ENCODE assay signal across 17 cellular contexts in the genomic region with DNA sequence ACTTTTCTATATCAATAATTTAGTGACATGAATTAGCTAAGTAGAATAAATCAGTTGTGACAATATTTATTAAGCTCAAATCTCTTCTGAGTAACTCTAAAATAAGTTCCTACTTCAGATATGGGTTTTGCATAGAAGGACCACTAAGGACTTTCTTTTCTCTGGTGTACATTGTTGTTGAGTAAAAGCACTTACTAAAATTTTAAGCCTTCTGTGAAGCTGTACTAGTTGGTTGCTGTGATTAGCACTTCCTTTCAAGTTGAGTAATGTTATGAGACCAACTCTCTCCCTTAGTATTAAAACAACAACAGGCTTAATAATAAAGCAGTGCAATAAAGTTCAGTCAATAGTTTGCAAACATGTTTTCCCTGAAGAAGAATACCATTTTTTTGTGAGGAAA.
DNase-seq lines count a peak whose midpoint lies in the region; ATAC-seq and TF ChIP-seq lines count a peak whose summit lies in the region.
"Had no signal": no experiment of that assay in that cellular context is flagged by ENCODE, and none has a peak within 500 bp of the region (broad histone marks: within the 10 kb centered on the region; RNA-seq: fewer than 3 reads in every experiment).

No MANE protein-coding gene starts in this region.

- no peak for TF ChIP-seq EP300 in upper lobe of left lung (IDR thresholded peaks at IDR 0.05)

- no peaks in the 10 kb centered on the region for H3K4me1 Mint-ChIP-seq in HFFc6 (ENCODE audit: low read depth)

- H3K4me3 ChIP-seq in SK-N-MC (peak overlapping the region; percentile 69), upper lobe of left lung (no peak overlapping the region)
- H3K4me3 ChIP-seq: right lobe of liver had no signal

- no peaks in the 10 kb centered on the region for H3K36me3 Mint-ChIP-seq in HFFc6 (ENCODE audit: low read depth)
- H3K36me3 Mint-ChIP-seq: CD8-positive, alpha-beta T cell; naive thymus-derived CD8-positive, alpha-beta T cell had no signal

- ATAC-seq in GM19025 (IDR thresholded peaks at IDR 0.05; ENCODE audit: low read depth, unreplicated experiment): peak; percentile 60
- ATAC-seq in GM21737 (IDR thresholded peaks at IDR 0.05; ENCODE audit: unreplicated experiment): peak; percentile 55
- ATAC-seq in HG03097 (IDR thresholded peaks at IDR 0.05; ENCODE audit: low FRiP score, unreplicated experiment): peak; percentile 62
- ATAC-seq in upper lobe of left lung (ENCODE audit: low FRiP score in 2 of 2): no peak
- ATAC-seq: CD8-positive, alpha-beta T cell; naive thymus-derived CD8-positive, alpha-beta T cell; right lobe of liver had no signal

- DNase-seq in SK-N-MC (ENCODE audit: low read depth, low spot score) (no peak), HFFc6 (no peak), upper lobe of left lung (no peak), substantia nigra (lab: John Stamatoyannopoulos, UW) (no peak)
- DNase-seq: activated B cell treated with CpG ODN at 0.5 μM for 24 hours; activated T-cell treated with anti-CD3 and anti-CD28 coated beads, Interleukin-2, amount 50 U/mL, for 48 hours; CD8-positive, alpha-beta T cell; effector memory CD4-positive, alpha-beta T cell; GOT3; IMR-90; naive thymus-derived CD8-positive, alpha-beta T cell; NCI-H82; right lobe of liver; SK-N-SH had no signal

- peaks cover 32% of the 10 kb centered on the region for H3K9me3 Mint-ChIP-seq in HFFc6
- H3K9me3 Mint-ChIP-seq: activated B cell treated with CpG ODN at 0.5 μM for 24 hours had no signal

- H3K27me3 ChIP-seq in upper lobe of left lung: no peaks in the 10 kb centered on the region
- H3K27me3 ChIP-seq: right lobe of liver had no signal

- H3K9me3 ChIP-seq in SK-N-MC (ENCODE audit: low read depth, low read length) (no peaks in the 10 kb centered on the region), upper lobe of left lung (no peaks in the 10 kb centered on the region)
- H3K9me3 ChIP-seq: right lobe of liver, SK-N-SH had no signal

- no peaks in the 10 kb centered on the region for H3K4me1 ChIP-seq in upper lobe of left lung
- H3K4me1 ChIP-seq: right lobe of liver had no signal

- no peak overlapping the region for H3K27ac Mint-ChIP-seq in HFFc6
- H3K27ac Mint-ChIP-seq: activated B cell treated with CpG ODN at 0.5 μM for 24 hours; CD8-positive, alpha-beta T cell; naive thymus-derived CD8-positive, alpha-beta T cell had no signal

- H3K4me3 Mint-ChIP-seq in HFFc6: no peak overlapping the region
- H3K4me3 Mint-ChIP-seq: CD8-positive, alpha-beta T cell; naive thymus-derived CD8-positive, alpha-beta T cell had no signal

- H3K9ac ChIP-seq in SK-N-MC (ENCODE audit: insufficient read length): peak overlapping the region; percentile 69
- H3K9ac ChIP-seq: SK-N-SH had no signal

- TF ChIP-seq POLR2A in upper lobe of left lung (IDR thresholded peaks at IDR 0.05): no peak

- TF ChIP-seq CTCF in HFFc6 (IDR thresholded peaks at IDR 0.05) (no peak), upper lobe of left lung (IDR thresholded peaks at IDR 0.05) (no peak)

- H3K36me3 ChIP-seq in SK-N-MC (ENCODE audit: insufficient read depth, low read length) (no peaks in the 10 kb centered on the region; the same call in 1 of the 2 replicates), upper lobe of left lung (no peaks in the 10 kb centered on the region)
- H3K36me3 ChIP-seq: right lobe of liver had no signal

- no peaks in the 10 kb centered on the region for H3K27me3 Mint-ChIP-seq in HFFc6 (ENCODE audit: insufficient read depth)
- H3K27me3 Mint-ChIP-seq: activated B cell treated with CpG ODN at 0.5 μM for 24 hours; naive thymus-derived CD8-positive, alpha-beta T cell had no signal

- H3K27ac ChIP-seq in SK-N-MC (peak overlapping the region; percentile 93), upper lobe of left lung (no peak overlapping the region), substantia nigra (ENCODE audit: low read depth, low read length, poor library complexity, severe bottlenecking) (no peak overlapping the region)
- H3K27ac ChIP-seq: right lobe of liver had no signal

Comparison
In these comparisons a context has a peak if more than half of its experiments do, and no peak if none do; other contexts are left out.
1. ATAC-seq: peak in GM19025 (single experiment), GM21737 (single experiment) and HG03097 (single experiment); none in upper lobe of left lung (0 of 2).